Comparison of ENCODE assay signal across 8 cellular contexts in genomic region chr1:25616080-25616931, GRCh38. TPM values are rescaled to one million over a fixed set of nuclear protein-coding genes. Genes with fewer than 3 reads are reported as not detected.
DNase-seq lines count a peak whose midpoint lies in the region; ATAC-seq and TF ChIP-seq lines count a peak whose summit lies in the region.

Gene MAN1C1, plus strand, starts transcription at chr1:25616791. Its CDS starts 1,007 bp downstream, at chr1:25617798.

- peaks cover 23 to 42% of the 10 kb centered on the region in 2 donors for H3K4me1 ChIP-seq in duodenal mucosa (ENCODE audit: control insufficient read depth in 1 of 2, insufficient read depth in 2 of 2, low read length in 2 of 2)

- intact Hi-C loops in activated CD4-positive, alpha-beta memory T cell treated with anti-CD3 and anti-CD28 coated beads for 36 hours (cut with micrococcal nuclease), result loop anchor here (5.0 kb wide), 1 partner anchor 81 kb away; no protein-coding TSS in a partner anchor
- intact Hi-C loops in lower leg skin (cut with DNase I; ENCODE audit: low total_unique reads), result loop anchor here (5.0 kb wide), 1 partner anchor 181 kb away; no protein-coding TSS in a partner anchor

- peak within 1 kb of the TSS; percentile 10 for H3K27ac Mint-ChIP-seq in activated CD4-positive, alpha-beta memory T cell treated with anti-CD3 and anti-CD28 coated beads for 36 hours

- TF ChIP-seq POLR2A in lower leg skin (IDR thresholded peaks at IDR 0.05), result no peak

- no peaks in the 10 kb centered on the region for H3K36me3 Mint-ChIP-seq in activated CD4-positive, alpha-beta memory T cell treated with anti-CD3 and anti-CD28 coated beads for 36 hours

- H3K27me3 Mint-ChIP-seq in activated CD4-positive, alpha-beta memory T cell treated with anti-CD3 and anti-CD28 coated beads for 36 hours, result peaks cover 12% of the 10 kb centered on the region

- POLR2A ChIA-PET in activated CD4-positive, alpha-beta memory T cell treated with anti-CD3 and anti-CD28 coated beads for 36 hours (lab: Charles Lee), result no interaction called here

- CTCF ChIA-PET in activated CD4-positive, alpha-beta memory T cell treated with anti-CD3 and anti-CD28 coated beads for 36 hours (lab: Charles Lee), result interaction anchor here (0.6 to 1.4 kb wide), 5 partner anchors 29 to 180 kb away, joined by 3 to 6 read pairs (median 3); no protein-coding TSS in a partner anchor

- WGBS in lower leg skin, 2 donors, result 0 to 2% methylated on average over 13 to 53 of the region's 107 CpGs

- H3K9ac ChIP-seq in duodenal mucosa (ENCODE audit: low read depth in 1 of 2, low read length in 2 of 2), result peak within 1 kb of the TSS; percentile 39 to 51

- peak within 1 kb of the TSS; percentile 44 for H3K27ac ChIP-seq in duodenal mucosa (ENCODE audit: low read depth, low read length)

- no peaks in the 10 kb centered on the region for H3K36me3 ChIP-seq in duodenal mucosa (ENCODE audit: control insufficient read depth in 1 of 2, insufficient read depth in 2 of 2, low read length in 2 of 2)

- DNase-seq in AG09309 (ENCODE audit: low read depth), result no peak
- DNase-seq in NCI-H748 (lab: John Stamatoyannopoulos, UW; ENCODE audit: unreplicated experiment), result peak; percentile 90
- DNase-seq in activated CD4-positive, alpha-beta memory T cell treated with anti-CD3 and anti-CD28 coated beads for 36 hours, result peak; percentile 81
- peak; percentile 68 to 95 for DNase-seq in lower leg skin (ENCODE audit: low spot score in 2 of 2)
- peak; percentile 68 for DNase-seq in stimulated activated CD4-positive, alpha-beta T cell treated with anti-CD3 and anti-CD28 coated beads, Interleukin-4, amount 100 ng/mL, for 24 hours

- peak; percentile 67 for ATAC-seq in GM18909 (IDR thresholded peaks at IDR 0.05; ENCODE audit: poor library complexity, unreplicated experiment)
- ATAC-seq in HG03378 (IDR thresholded peaks at IDR 0.05; ENCODE audit: unreplicated experiment), result peak; percentile 43

- H3K4me3 Mint-ChIP-seq in activated CD4-positive, alpha-beta memory T cell treated with anti-CD3 and anti-CD28 coated beads for 36 hours, result peak within 1 kb of the TSS; percentile 61

- H3K4me3 ChIP-seq in AG09309 (ENCODE audit: control insufficient read depth, low read depth, low read length) (peak within 1 kb of the TSS; percentile 44), duodenal mucosa (ENCODE audit: low read depth in 1 of 2, low read length in 2 of 2) (peak within 1 kb of the TSS; percentile 65 to 70), lower leg skin (ENCODE audit: low read depth, poor library complexity, severe bottlenecking) (peak within 1 kb of the TSS; percentile 73)

- peaks cover 51% of the 10 kb centered on the region for H3K4me1 Mint-ChIP-seq in activated CD4-positive, alpha-beta memory T cell treated with anti-CD3 and anti-CD28 coated beads for 36 hours (ENCODE audit: low read depth)

- H3K9me3 ChIP-seq in duodenal mucosa (ENCODE audit: control insufficient read depth in 1 of 2, low read length in 2 of 2), result no peaks in the 10 kb centered on the region

- H3K9me3 Mint-ChIP-seq in activated CD4-positive, alpha-beta memory T cell treated with anti-CD3 and anti-CD28 coated beads for 36 hours, result no peaks in the 10 kb centered on the region

- peak; percentile 33 for TF ChIP-seq CTCF in AG09309 (IDR thresholded peaks at IDR 0.05; ENCODE audit: control insufficient read depth, insufficient read depth, low read depth, low read length, missing control alignments)
- TF ChIP-seq CTCF in lower leg skin (IDR thresholded peaks at IDR 0.05), result no peak

- peaks cover 31 to 36% of the 10 kb centered on the region in 2 donors for H3K27me3 ChIP-seq in duodenal mucosa (ENCODE audit: control insufficient read depth in 1 of 2, insufficient read depth in 2 of 2, low read length in 2 of 2)

RNA-seq across cellular contexts. Expression of gene MAN1C1, which starts in this region (rescaled TPM):
- 1 to 10 TPM; 4.6 to 4.8 TPM for total RNA-seq in activated CD4-positive, alpha-beta memory T cell treated with anti-CD3 and anti-CD28 coated beads for 36 hours
- total RNA-seq in lower leg skin, result 1 to 10 TPM; 5.9 to 7.3 (median 6.6) TPM
